8 cellular contexts compared by ENCODE assay signal in genomic region chr1:9399510-9400424, GRCh38.
DNase-seq lines count a peak whose midpoint lies in the region; ATAC-seq and TF ChIP-seq lines count a peak whose summit lies in the region.

No MANE protein-coding gene starts in this region.

- H3K27me3 Mint-ChIP-seq in activated CD4-positive, alpha-beta memory T cell treated with anti-CD3 and anti-CD28 coated beads for 36 hours: no peaks in the 10 kb centered on the region
- H3K27me3 Mint-ChIP-seq in activated CD4-positive, alpha-beta memory T cell treated with anti-CD3 and anti-CD28 coated beads, Interleukin-2, amount 10 ng/mL, durations not matched to agents 7 days and 5 days: peaks cover 6% of the 10 kb centered on the region

- peaks cover 4% of the 10 kb centered on the region for H3K9me3 Mint-ChIP-seq in activated CD4-positive, alpha-beta memory T cell treated with anti-CD3 and anti-CD28 coated beads for 36 hours
- no peaks in the 10 kb centered on the region for H3K9me3 Mint-ChIP-seq in activated CD4-positive, alpha-beta memory T cell treated with anti-CD3 and anti-CD28 coated beads, Interleukin-2, amount 10 ng/mL, durations not matched to agents 7 days and 5 days

- POLR2A ChIA-PET in activated CD4-positive, alpha-beta memory T cell treated with anti-CD3 and anti-CD28 coated beads for 36 hours (lab: Charles Lee): interaction anchor here (1.1 kb wide), 1 partner anchor 11 kb away, joined by 3 read pairs; no protein-coding TSS in a partner anchor
- POLR2A ChIA-PET in activated CD4-positive, alpha-beta memory T cell treated with anti-CD3 and anti-CD28 coated beads, Interleukin-2, amount 10 ng/mL, durations not matched to agents 7 days and 5 days (lab: Charles Lee): interaction anchor here (1.0 to 1.3 kb wide), 3 partner anchors 10 to 12 kb away, joined by 3 to 6 read pairs (median 4); no protein-coding TSS in a partner anchor

- no peak for ATAC-seq in GM21717 (IDR thresholded peaks at IDR 0.05; ENCODE audit: unreplicated experiment)

- no peak overlapping the region for H3K27ac Mint-ChIP-seq in activated CD4-positive, alpha-beta memory T cell treated with anti-CD3 and anti-CD28 coated beads for 36 hours
- no peak overlapping the region for H3K27ac Mint-ChIP-seq in activated CD4-positive, alpha-beta memory T cell treated with anti-CD3 and anti-CD28 coated beads, Interleukin-2, amount 10 ng/mL, durations not matched to agents 7 days and 5 days

- H3K27me3 ChIP-seq in OCI-LY1 (ENCODE audit: insufficient read depth, low read length): peaks cover 5% of the 10 kb centered on the region; the same call in 1 of the 2 replicates

- H3K79me2 ChIP-seq in OCI-LY1 (ENCODE audit: insufficient read depth, low read length): no peaks in the 10 kb centered on the region

- no peaks in the 10 kb centered on the region for H3F3A ChIP-seq in OCI-LY1 (ENCODE audit: insufficient read depth, low read length)

- peak overlapping the region; percentile 81 for H3K27ac ChIP-seq in OCI-LY1 (ENCODE audit: low read depth, low read length, poor library complexity, severe bottlenecking)

- H4K20me1 ChIP-seq in OCI-LY1 (ENCODE audit: insufficient read depth, low read length): no peaks in the 10 kb centered on the region

- H3K9ac ChIP-seq in OCI-LY1 (ENCODE audit: low read length): peak overlapping the region; percentile 51; the same call in 1 of the 2 replicates

- H3K4me1 Mint-ChIP-seq in activated CD4-positive, alpha-beta memory T cell treated with anti-CD3 and anti-CD28 coated beads for 36 hours (ENCODE audit: low read depth): no peaks in the 10 kb centered on the region
- peaks cover 6% of the 10 kb centered on the region for H3K4me1 Mint-ChIP-seq in activated CD4-positive, alpha-beta memory T cell treated with anti-CD3 and anti-CD28 coated beads, Interleukin-2, amount 10 ng/mL, durations not matched to agents 7 days and 5 days

- no peaks in the 10 kb centered on the region for H3K36me3 Mint-ChIP-seq in activated CD4-positive, alpha-beta memory T cell treated with anti-CD3 and anti-CD28 coated beads for 36 hours
- no peaks in the 10 kb centered on the region for H3K36me3 Mint-ChIP-seq in activated CD4-positive, alpha-beta memory T cell treated with anti-CD3 and anti-CD28 coated beads, Interleukin-2, amount 10 ng/mL, durations not matched to agents 7 days and 5 days (ENCODE audit: low read depth)

- CTCF ChIA-PET in activated CD4-positive, alpha-beta memory T cell treated with anti-CD3 and anti-CD28 coated beads for 36 hours (lab: Charles Lee): interaction anchor here (1.1 to 1.4 kb wide), 3 partner anchors 27 to 112 kb away, joined by 3 to 4 read pairs (median 3); no protein-coding TSS in a partner anchor
- CTCF ChIA-PET in activated CD4-positive, alpha-beta memory T cell treated with anti-CD3 and anti-CD28 coated beads, Interleukin-2, amount 10 ng/mL, durations not matched to agents 7 days and 5 days (lab: Charles Lee): interaction anchor here (0.9 to 1.2 kb wide), 2 partner anchors 26 to 133 kb away, joined by 3 to 4 read pairs; no protein-coding TSS in a partner anchor

- peaks cover 26% of the 10 kb centered on the region for H3K4me1 ChIP-seq in OCI-LY1 (ENCODE audit: insufficient read depth, low read length, severe bottlenecking)

- H3K9me2 ChIP-seq in OCI-LY1 (ENCODE audit: low read depth, low read length): no peaks in the 10 kb centered on the region

- TF ChIP-seq CTCF in OCI-LY1 (IDR thresholded peaks at IDR 0.05; ENCODE audit: low read length): no peak
- TF ChIP-seq CTCF in fibroblast of villous mesenchyme (IDR thresholded peaks at IDR 0.05; ENCODE audit: insufficient read depth, low read depth, low read length): no peak

- H3K4me2 ChIP-seq in OCI-LY1 (ENCODE audit: low read length): peak overlapping the region; percentile 25; the same call in 1 of the 2 replicates

- no peaks in the 10 kb centered on the region for H3K36me3 ChIP-seq in OCI-LY1 (ENCODE audit: insufficient read depth, low read length)

- peak; percentile 28 for DNase-seq in GDM1 (lab: John Stamatoyannopoulos, UW)
- peak; percentile 51 for DNase-seq in fibroblast of villous mesenchyme (ENCODE audit: low read depth)
- peak; percentile 43 for DNase-seq in pulmonary artery endothelial cell (ENCODE audit: low read depth, low spot score)
- DNase-seq in activated CD4-positive, alpha-beta memory T cell treated with anti-CD3 and anti-CD28 coated beads for 36 hours: no peak
- no peak for DNase-seq in activated CD4-positive, alpha-beta memory T cell treated with anti-CD3 and anti-CD28 coated beads, Interleukin-2, amount 10 ng/mL, durations not matched to agents 7 days and 5 days
- DNase-seq in NCI-H748 treated with DMSO at 0.1 percent for 48 hours (lab: John Stamatoyannopoulos, UW): no peak

- no peaks in the 10 kb centered on the region for H3K9me3 ChIP-seq in OCI-LY1 (ENCODE audit: low read length)

- H2AFZ ChIP-seq in OCI-LY1 (ENCODE audit: low read length): no peak overlapping the region

- H3K4me3 ChIP-seq in OCI-LY1 (ENCODE audit: low read depth, low read length, poor library complexity, severe bottlenecking) (no peak overlapping the region), fibroblast of villous mesenchyme (ENCODE audit: low read depth, low read length) (no peak overlapping the region)

- intact Hi-C loops in activated CD4-positive, alpha-beta memory T cell treated with anti-CD3 and anti-CD28 coated beads for 36 hours (cut with micrococcal nuclease): no loop called here

- H3K4me3 Mint-ChIP-seq in activated CD4-positive, alpha-beta memory T cell treated with anti-CD3 and anti-CD28 coated beads for 36 hours: no peak overlapping the region
- no peak overlapping the region for H3K4me3 Mint-ChIP-seq in activated CD4-positive, alpha-beta memory T cell treated with anti-CD3 and anti-CD28 coated beads, Interleukin-2, amount 10 ng/mL, durations not matched to agents 7 days and 5 days

Comparison
In these comparisons a context has a peak if more than half of its experiments do, and no peak if none do; other contexts are left out.
1. DNase-seq: peak in GDM1 (single experiment), fibroblast of villous mesenchyme (single experiment) and pulmonary artery endothelial cell (single experiment); none in activated CD4-positive, alpha-beta memory T cell treated with anti-CD3 and anti-CD28 coated beads for 36 hours (single experiment), activated CD4-positive, alpha-beta memory T cell treated with anti-CD3 and anti-CD28 coated beads, Interleukin-2, amount 10 ng/mL, durations not matched to agents 7 days and 5 days (single experiment) and NCI-H748 treated with DMSO at 0.1 percent for 48 hours (single experiment).